ENCODE assay signal across 18 cellular contexts in genomic region chr11:67407700-67408163, GRCh38. TPM values are rescaled to one million over a fixed set of nuclear protein-coding genes. Genes with fewer than 3 reads are reported as not detected.
DNase-seq lines count a peak whose midpoint lies in the region.
"Had no signal": no experiment of that assay in that cellular context is flagged by ENCODE, and none has a peak within 500 bp of the region (broad histone marks: within the 10 kb centered on the region; RNA-seq: fewer than 3 reads in every experiment).

No MANE protein-coding gene starts in this region.

- no peak overlapping the region for H4K8ac ChIP-seq in mesendoderm (ENCODE audit: low read depth, low read length)

- no peak overlapping the region for H2AK5ac ChIP-seq in mesendoderm (ENCODE audit: low read length)

- peaks cover 70% of the 10 kb centered on the region for H3K4me1 Mint-ChIP-seq in activated CD4-positive, alpha-beta T cell treated with anti-CD3 and anti-CD28 coated beads, Interleukin-2, amount 10 ng/mL, durations not matched to agents 24 days and 14 days
- H3K4me1 Mint-ChIP-seq in T-helper 2 cell treated with Interferon-gamma antibody and Interleukin-4, amounts not matched to agents 5 μg/mL and 100 μg/mL, for 36 hours (ENCODE audit: low read depth): peaks cover 50% of the 10 kb centered on the region

- H3K23ac ChIP-seq in mesendoderm (ENCODE audit: low read length): no peak overlapping the region

- no peak overlapping the region for H3K56ac ChIP-seq in mesendoderm (ENCODE audit: low read length)

- no peaks in the 10 kb centered on the region for H3K79me2 ChIP-seq in mesendoderm (ENCODE audit: control insufficient read depth, insufficient read depth, low read length)

- no CpG with 5 or more reads among the region's 12 CpGs for WGBS in mesendoderm (ENCODE audit: extremely low coverage, insufficient coverage, low lambda C conversion rate)

- H3K4me2 ChIP-seq in mesendoderm (ENCODE audit: low read length): no peak overlapping the region

- no peak overlapping the region for H3K9ac ChIP-seq in mesendoderm (ENCODE audit: low read length)

- H3K79me1 ChIP-seq in mesendoderm (ENCODE audit: low read length): no peaks in the 10 kb centered on the region

- no peaks in the 10 kb centered on the region for H3K27me3 Mint-ChIP-seq in activated CD4-positive, alpha-beta T cell treated with anti-CD3 and anti-CD28 coated beads, Interleukin-2, amount 10 ng/mL, durations not matched to agents 24 days and 14 days
- H3K27me3 Mint-ChIP-seq in T-helper 2 cell treated with Interferon-gamma antibody and Interleukin-4, amounts not matched to agents 5 μg/mL and 100 μg/mL, for 36 hours (ENCODE audit: low read depth): no peaks in the 10 kb centered on the region

- DNase-seq in activated CD4-positive, alpha-beta T cell treated with anti-CD3 and anti-CD28 coated beads, Interleukin-2, amount 10 ng/mL, durations not matched to agents 24 days and 14 days: no peak
- DNase-seq in activated CD4-positive, alpha-beta T cell treated with anti-CD3 and anti-CD28 coated beads, Interleukin-2, amount 50 U/mL, for 48 hours: no peak
- no peak for DNase-seq in T-helper 2 cell treated with Interferon-gamma antibody and Interleukin-4, amounts not matched to agents 5 μg/mL and 100 μg/mL, for 36 hours (ENCODE audit: low spot score)
- no peak for DNase-seq in effector memory CD4-positive, alpha-beta T cell
- DNase-seq in superior temporal gyrus (ENCODE audit: extremely low spot score) (peak; percentile 19), KG1 (lab: John Stamatoyannopoulos, UW) (no peak), mesendoderm (no peak), NOMO-1 (lab: John Stamatoyannopoulos, UW; ENCODE audit: unreplicated experiment in 2 of 2) (no peak)
- DNase-seq: glutamatergic neuron; H7; left cardiac atrium; NCI-H2081; NK-92 treated with Interleukin-12 subunit alpha and Interleukin-12 subunit beta, amount 100 ng/mL, for 24 hours; stimulated activated CD4-positive, alpha-beta T cell treated with anti-CD3 and anti-CD28 coated beads, Interleukin-4, amount 100 ng/mL, for 4 hours; stomach had no signal

- H4K5ac ChIP-seq in mesendoderm (ENCODE audit: low read length): no peak overlapping the region

- H3K4me3 Mint-ChIP-seq in activated CD4-positive, alpha-beta T cell treated with anti-CD3 and anti-CD28 coated beads, Interleukin-2, amount 10 ng/mL, durations not matched to agents 24 days and 14 days: peak overlapping the region; percentile 90
- H3K4me3 Mint-ChIP-seq in T-helper 2 cell treated with Interferon-gamma antibody and Interleukin-4, amounts not matched to agents 5 μg/mL and 100 μg/mL, for 36 hours: peak overlapping the region; percentile 94

- H3K27me3 ChIP-seq in effector memory CD4-positive, alpha-beta T cell (replicated peaks; ENCODE audit: control insufficient read depth, insufficient read depth, low read length, poor library complexity, severe bottlenecking): no peaks in the 10 kb centered on the region
- no peaks in the 10 kb centered on the region for H3K27me3 ChIP-seq in mesendoderm (ENCODE audit: insufficient read depth, low read length, poor library complexity)
- H3K27me3 ChIP-seq: right atrium auricular region had no signal

- peak overlapping the region; percentile 53 for H3K4me3 ChIP-seq in effector memory CD4-positive, alpha-beta T cell (ENCODE audit: insufficient read depth, low read depth, low read length, poor library complexity, severe bottlenecking)
- H3K4me3 ChIP-seq in mesendoderm (ENCODE audit: low read length): no peak overlapping the region
- H3K4me3 ChIP-seq: right atrium auricular region had no signal

- no peak overlapping the region for H2BK5ac ChIP-seq in mesendoderm (ENCODE audit: low read length)

- peaks cover 18% of the 10 kb centered on the region for H3K36me3 ChIP-seq in effector memory CD4-positive, alpha-beta T cell (ENCODE audit: control insufficient read depth, insufficient read depth, low read length)
- no peaks in the 10 kb centered on the region for H3K36me3 ChIP-seq in mesendoderm (ENCODE audit: control insufficient read depth, insufficient read depth, low read length)
- H3K36me3 ChIP-seq: right atrium auricular region, stomach had no signal

- H3K36me3 Mint-ChIP-seq in activated CD4-positive, alpha-beta T cell treated with anti-CD3 and anti-CD28 coated beads, Interleukin-2, amount 10 ng/mL, durations not matched to agents 24 days and 14 days (ENCODE audit: low read depth): peaks cover 42% of the 10 kb centered on the region
- peaks cover 64% of the 10 kb centered on the region for H3K36me3 Mint-ChIP-seq in T-helper 2 cell treated with Interferon-gamma antibody and Interleukin-4, amounts not matched to agents 5 μg/mL and 100 μg/mL, for 36 hours (ENCODE audit: low read depth)

- no peak overlapping the region for H3K4ac ChIP-seq in mesendoderm (ENCODE audit: low read depth, low read length)

- peak overlapping the region; percentile 86 for H3K27ac Mint-ChIP-seq in activated CD4-positive, alpha-beta T cell treated with anti-CD3 and anti-CD28 coated beads, Interleukin-2, amount 10 ng/mL, durations not matched to agents 24 days and 14 days
- peak overlapping the region; percentile 82 for H3K27ac Mint-ChIP-seq in T-helper 2 cell treated with Interferon-gamma antibody and Interleukin-4, amounts not matched to agents 5 μg/mL and 100 μg/mL, for 36 hours

- H2BK15ac ChIP-seq in mesendoderm (replicated peaks; ENCODE audit: low read depth): no peak overlapping the region

- peak overlapping the region; percentile 85 for H3K27ac ChIP-seq in effector memory CD4-positive, alpha-beta T cell (ENCODE audit: insufficient read depth, low read length, poor library complexity, severe bottlenecking)
- H3K27ac ChIP-seq in mesendoderm (ENCODE audit: low read depth, low read length): no peak overlapping the region
- H3K27ac ChIP-seq: right atrium auricular region had no signal

- H3K4me1 ChIP-seq in effector memory CD4-positive, alpha-beta T cell (ENCODE audit: control insufficient read depth, insufficient read depth, low read length, poor library complexity, severe bottlenecking): peaks cover 92% of the 10 kb centered on the region
- no peaks in the 10 kb centered on the region for H3K4me1 ChIP-seq in mesendoderm (ENCODE audit: control insufficient read depth, low read depth, low read length)

- H2BK120ac ChIP-seq in mesendoderm (ENCODE audit: low read depth, low read length): no peak overlapping the region

- H3K18ac ChIP-seq in mesendoderm (ENCODE audit: low read length): no peak overlapping the region

- intact Hi-C loops in activated CD4-positive, alpha-beta T cell treated with anti-CD3 and anti-CD28 coated beads, Interleukin-2, amount 10 ng/mL, durations not matched to agents 24 days and 14 days (cut with micrococcal nuclease): loop anchor here (2.0 kb wide), 1 partner anchor 29 kb away; the partner anchor contains the start of gene PTPRCAP

- H3K9me3 ChIP-seq in effector memory CD4-positive, alpha-beta T cell (ENCODE audit: control insufficient read depth, low read length): no peaks in the 10 kb centered on the region
- H3K9me3 ChIP-seq: right atrium auricular region, stomach had no signal

- H3K9me3 Mint-ChIP-seq in activated CD4-positive, alpha-beta T cell treated with anti-CD3 and anti-CD28 coated beads, Interleukin-2, amount 10 ng/mL, durations not matched to agents 24 days and 14 days: no peaks in the 10 kb centered on the region
- no peaks in the 10 kb centered on the region for H3K9me3 Mint-ChIP-seq in T-helper 2 cell treated with Interferon-gamma antibody and Interleukin-4, amounts not matched to agents 5 μg/mL and 100 μg/mL, for 36 hours

RNA-seq across cellular contexts. Expression of gene TBC1D10C, which starts 3.8 kb away (rescaled TPM):
- 115 and 119 TPM in 2 replicates for total RNA-seq in activated CD4-positive, alpha-beta T cell treated with anti-CD3 and anti-CD28 coated beads, Interleukin-2, amount 10 ng/mL, durations not matched to agents 24 days and 14 days
- 0.39 TPM for polyA plus RNA-seq in mesendoderm (2013, experiment 1 of 2)
- polyA plus RNA-seq in mesendoderm (2013, experiment 2 of 2): 0.41 TPM
- total RNA-seq: A172, SK-MEL-5 had no signal

RNA-seq across cellular contexts. Expression of gene PPP1CA, which starts 6.1 kb away (rescaled TPM):
- 251 and 252 TPM in 2 replicates for total RNA-seq in activated CD4-positive, alpha-beta T cell treated with anti-CD3 and anti-CD28 coated beads, Interleukin-2, amount 10 ng/mL, durations not matched to agents 24 days and 14 days
- polyA plus RNA-seq in mesendoderm (2013, experiment 1 of 2): 216 TPM
- polyA plus RNA-seq in mesendoderm (2013, experiment 2 of 2): 212 TPM

RNA-seq across cellular contexts. Expression of gene CARNS1, which starts 7.7 kb away (rescaled TPM):
- total RNA-seq in activated CD4-positive, alpha-beta T cell treated with anti-CD3 and anti-CD28 coated beads, Interleukin-2, amount 10 ng/mL, durations not matched to agents 24 days and 14 days: 0.77 and 0.83 TPM in 2 replicates
- 0.14 TPM for polyA plus RNA-seq in mesendoderm (2013, experiment 1 of 2)
- 0.18 TPM for polyA plus RNA-seq in mesendoderm (2013, experiment 2 of 2)
- total RNA-seq: A172, SK-MEL-5 had no signal

RNA-seq across cellular contexts. Expression of gene RAD9A, which starts 15.9 kb away (rescaled TPM):
- 31.6 and 34.3 TPM in 2 replicates for total RNA-seq in activated CD4-positive, alpha-beta T cell treated with anti-CD3 and anti-CD28 coated beads, Interleukin-2, amount 10 ng/mL, durations not matched to agents 24 days and 14 days
- polyA plus RNA-seq in mesendoderm (2013, experiment 1 of 2): 16.4 TPM
- polyA plus RNA-seq in mesendoderm (2013, experiment 2 of 2): 14.7 TPM

RNA-seq across cellular contexts. Expression of gene RPS6KB2, which starts 20.6 kb away (rescaled TPM):
- 79.3 and 83.1 TPM in 2 replicates for total RNA-seq in activated CD4-positive, alpha-beta T cell treated with anti-CD3 and anti-CD28 coated beads, Interleukin-2, amount 10 ng/mL, durations not matched to agents 24 days and 14 days
- 26.5 TPM for polyA plus RNA-seq in mesendoderm (2013, experiment 1 of 2)
- 27.8 TPM for polyA plus RNA-seq in mesendoderm (2013, experiment 2 of 2)
